Comparison of ENCODE assay signal across 26 cellular contexts in the genomic region with DNA sequence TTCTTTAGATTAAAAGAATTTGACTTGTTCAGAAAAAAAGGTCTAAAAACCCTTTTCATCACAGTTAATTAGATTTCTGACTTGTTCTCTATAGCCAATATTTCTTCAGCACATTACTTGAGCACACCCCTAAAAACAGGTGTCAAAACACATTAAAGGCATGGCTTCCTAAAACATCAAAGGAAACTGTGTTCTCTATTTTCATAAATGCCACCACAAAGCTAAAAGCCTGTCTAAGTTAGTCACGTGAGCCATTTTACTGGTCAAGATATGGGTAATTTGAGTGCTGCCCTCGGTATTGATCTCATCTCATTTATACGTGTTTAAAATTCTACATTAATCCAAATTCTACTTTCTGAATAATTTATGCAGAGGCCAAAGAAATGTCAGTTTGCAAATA.
DNase-seq lines count a peak whose midpoint lies in the region; ATAC-seq, FAIRE-seq and TF ChIP-seq lines count a peak whose summit lies in the region.
"Had no signal": no experiment of that assay in that cellular context is flagged by ENCODE, and none has a peak within 500 bp of the region (broad histone marks: within the 10 kb centered on the region; RNA-seq: fewer than 3 reads in every experiment).

No MANE protein-coding gene starts in this region.

- TF ChIP-seq CTCF in OCI-LY7 (conservative IDR thresholded peaks at IDR 0.05; ENCODE audit: low read length) (no peak), GM12878 (IDR thresholded peaks at IDR 0.05 in 2 of 3, conservative IDR thresholded peaks at IDR 0.05 in 1 of 3; ENCODE audit: control insufficient read depth in 2 of 3, extremely low read depth in 1 of 3, insufficient read depth in 1 of 3, low read depth in 3 of 3, low read length in 3 of 3) (no peak), neural progenitor cell (IDR thresholded peaks at IDR 0.05) (no peak)

- H3K4me3 ChIP-seq in OCI-LY7 (ENCODE audit: low read depth, low read length, poor library complexity, severe bottlenecking) (no peak overlapping the region), GM12878 (no peak overlapping the region), neural progenitor cell (no peak overlapping the region)
- H3K4me3 ChIP-seq: BLaER1 had no signal

- CTCF ChIA-PET in OCI-LY7 (lab: Charles Lee; ENCODE audit: unreplicated experiment) = no interaction called here
- CTCF ChIA-PET in GM12878 (lab: Yijun Ruan, JAX) = interaction anchor here (0.7 kb wide), 1 partner anchor 576 kb away, joined by 3 read pairs; no protein-coding TSS in a partner anchor

- H3K36me3 ChIP-seq in OCI-LY7 (ENCODE audit: insufficient read depth, low read length) = no peaks in the 10 kb centered on the region
- H3K36me3 ChIP-seq in GM12878 (ENCODE audit: control insufficient read depth in 2 of 2, insufficient read depth in 2 of 2, low read length in 1 of 2) = no peaks in the 10 kb centered on the region
- H3K36me3 ChIP-seq in neural progenitor cell = no peaks in the 10 kb centered on the region
- H3K36me3 ChIP-seq: BE2C, BLaER1 had no signal

- H3K36me3 Mint-ChIP-seq in neural progenitor cell = peaks cover 3% of the 10 kb centered on the region
- H3K36me3 Mint-ChIP-seq: CD14-positive monocyte; CD4-positive, alpha-beta memory T cell; CD4-positive, CD25-positive, alpha-beta regulatory T cell had no signal

- peak overlapping the region; percentile 18 for H3K27ac Mint-ChIP-seq in neural progenitor cell
- H3K27ac Mint-ChIP-seq: CD14-positive monocyte; CD4-positive, alpha-beta memory T cell; CD4-positive, CD25-positive, alpha-beta regulatory T cell; CD8-positive, alpha-beta memory T cell had no signal

- FAIRE-seq in GM12878 (lab: Jason Lieb, UNC) (no peak), H54 (lab: Jason Lieb, UNC) (no peak)
- FAIRE-seq: A204.1, GM12891, GM19239 had no signal

- SMC1A ChIA-PET in GM12878 (lab: Charles Lee; ENCODE audit: uncharacterized antibody, unreplicated experiment) = no interaction called here

- H2AFZ ChIP-seq in OCI-LY7 (ENCODE audit: low read length) (no peak overlapping the region), GM12878 (ENCODE audit: control insufficient read depth, low read depth, low read length) (no peak overlapping the region), neural progenitor cell (replicated peaks) (no peak overlapping the region)

- peaks cover 7% of the 10 kb centered on the region for H3K27me3 Mint-ChIP-seq in neural progenitor cell (ENCODE audit: insufficient read depth, low read depth)
- H3K27me3 Mint-ChIP-seq: CD4-positive, alpha-beta memory T cell; CD4-positive, CD25-positive, alpha-beta regulatory T cell; CD8-positive, alpha-beta memory T cell had no signal

- BruUV-seq in OCI-LY7 (replicated peaks; lab: Mats Ljungman, UMichigan) (no TSS peak), GM12878 (replicated peaks; lab: Mats Ljungman, UMichigan) (no TSS peak)

- H3K79me2 ChIP-seq in OCI-LY7 (ENCODE audit: insufficient read depth, low read depth, low read length) (no peaks in the 10 kb centered on the region), GM12878 (ENCODE audit: control insufficient read depth, insufficient read depth, low read length) (no peaks in the 10 kb centered on the region), neural progenitor cell (ENCODE audit: low read depth) (no peaks in the 10 kb centered on the region)

- H3K27ac ChIP-seq in OCI-LY7 (ENCODE audit: low read depth, low read length, poor library complexity, severe bottlenecking) (no peak overlapping the region), GM12878 (ENCODE audit: control insufficient read depth, insufficient read depth) (no peak overlapping the region), neural progenitor cell (no peak overlapping the region)
- H3K27ac ChIP-seq: BLaER1 had no signal

- H3K9me3 Mint-ChIP-seq in neural progenitor cell = peaks cover 4% of the 10 kb centered on the region

- no peaks in the 10 kb centered on the region for H3K4me1 ChIP-seq in OCI-LY7 (ENCODE audit: insufficient read depth, low read length, poor library complexity, severe bottlenecking)
- H3K4me1 ChIP-seq in GM12878 (ENCODE audit: control insufficient read depth, insufficient read depth, low read length) = no peaks in the 10 kb centered on the region
- H3K4me1 ChIP-seq in neural progenitor cell = peaks cover 42% of the 10 kb centered on the region
- H3K4me1 ChIP-seq: BE2C, BLaER1 had no signal

- 32% methylated on average over 3 of the region's 3 CpGs for WGBS in GM12878 (ENCODE audit: insufficient coverage, insufficient replicate concordance, low lambda C conversion rate, missing lambda C conversion rate)

- POLR2A ChIA-PET in OCI-LY7 (lab: Charles Lee) = no interaction called here
- POLR2A ChIA-PET in GM12878 (lab: Charles Lee) = no interaction called here

- no peak overlapping the region for H3K4me3 Mint-ChIP-seq in neural progenitor cell
- H3K4me3 Mint-ChIP-seq: CD14-positive monocyte; CD4-positive, alpha-beta memory T cell; CD4-positive, CD25-positive, alpha-beta regulatory T cell; CD8-positive, alpha-beta memory T cell had no signal

- TF ChIP-seq EP300 in GM12878 (IDR thresholded peaks at IDR 0.05; ENCODE audit: borderline replicate concordance in 1 of 2, control insufficient read depth in 1 of 2, low read depth in 2 of 2, low read length in 2 of 2) = no peak

- ATAC-seq in GM12878 = no peak
- ATAC-seq in HG03469 (IDR thresholded peaks at IDR 0.05; ENCODE audit: unreplicated experiment) = no peak

- DNase-seq in OCI-LY7 (ENCODE audit: low spot score) = peak; percentile 3
- DNase-seq in GM12878 (ENCODE audit: low read depth, low spot score) = no peak
- DNase-seq in neural progenitor cell (ENCODE audit: low spot score) = no peak
- no peak for DNase-seq in H54 (ENCODE audit: insufficient read length, low spot score)
- DNase-seq in retina = no peak
- DNase-seq: 8988T; ACHN; BE2C; C1 segment of cervical spinal cord; CD4-positive, alpha-beta memory T cell; CD4-positive, CD25-positive, alpha-beta regulatory T cell; CD8-positive, alpha-beta memory T cell; COR-L47; DMS 273 treated with DMSO at 0.1 percent for 48 hours; DMS153; DMS53; DMS79; DND-41; EL; GDM1 had no signal

- H3F3A ChIP-seq in neural progenitor cell (ENCODE audit: low read depth) = peaks cover 26% of the 10 kb centered on the region

- H3K9ac ChIP-seq in GM12878 (ENCODE audit: control insufficient read depth, insufficient read depth, low read length) = no peak overlapping the region
- no peak overlapping the region for H3K9ac ChIP-seq in neural progenitor cell
- H3K9ac ChIP-seq: BLaER1 had no signal

- H3K4me1 Mint-ChIP-seq in neural progenitor cell = peaks cover 55% of the 10 kb centered on the region
- H3K4me1 Mint-ChIP-seq: CD14-positive monocyte; CD4-positive, alpha-beta memory T cell; CD4-positive, CD25-positive, alpha-beta regulatory T cell; CD8-positive, alpha-beta memory T cell had no signal

- no peak for TF ChIP-seq POLR2A in GM12878 (IDR thresholded peaks at IDR 0.05; ENCODE audit: low read depth, low read length)
- TF ChIP-seq POLR2A in H54 (IDR thresholded peaks at IDR 0.05; ENCODE audit: low read depth, low read length) = no peak

- H3K4me2 ChIP-seq in OCI-LY7 (ENCODE audit: low read length) = no peak overlapping the region
- H3K4me2 ChIP-seq in GM12878 (ENCODE audit: control insufficient read depth, insufficient read depth) = no peak overlapping the region
- peak overlapping the region; percentile 61 for H3K4me2 ChIP-seq in neural progenitor cell
- H3K4me2 ChIP-seq: BLaER1 had no signal

- no peak for TF ChIP-seq RAD21 in GM12878 (IDR thresholded peaks at IDR 0.05; ENCODE audit: insufficient read depth, low read depth, low read length)

- H4K20me1 ChIP-seq in OCI-LY7 (ENCODE audit: insufficient read depth, low read length) = no peaks in the 10 kb centered on the region
- H4K20me1 ChIP-seq in GM12878 (ENCODE audit: control insufficient read depth, insufficient read depth) = no peaks in the 10 kb centered on the region
- H4K20me1 ChIP-seq in neural progenitor cell (ENCODE audit: low read depth) = peaks cover 9% of the 10 kb centered on the region
- H4K20me1 ChIP-seq: BLaER1 had no signal

- RAD21 ChIA-PET in GM12878 (lab: Charles Lee; ENCODE audit: unreplicated experiment) = no interaction called here

- intact Hi-C loops in OCI-LY7 (cut with micrococcal nuclease; ENCODE audit: unreplicated experiment) (no loop called here), GM12878 (cut with micrococcal nuclease; ENCODE audit: unreplicated experiment) (no loop called here)

- in situ Hi-C loops in GM12878 (cut with MboI) = no loop called here

- H3K9me2 ChIP-seq in OCI-LY7 (ENCODE audit: insufficient read depth, low read length) = no peaks in the 10 kb centered on the region

- no peaks in the 10 kb centered on the region for H3K27me3 ChIP-seq in GM12878 (replicated peaks in 1 of 2; ENCODE audit: control insufficient read depth in 2 of 2, insufficient read depth in 2 of 2, low read length in 1 of 2)
- peaks cover 31% of the 10 kb centered on the region for H3K27me3 ChIP-seq in neural progenitor cell
- H3K27me3 ChIP-seq: BE2C, BLaER1 had no signal

- H3K9me3 ChIP-seq in OCI-LY7 (ENCODE audit: low read length) (no peaks in the 10 kb centered on the region), GM12878 (replicated peaks; ENCODE audit: control insufficient read depth, insufficient read depth, low read length) (no peaks in the 10 kb centered on the region), neural progenitor cell (ENCODE audit: low read depth) (no peaks in the 10 kb centered on the region)
- H3K9me3 ChIP-seq: BE2C, BLaER1 had no signal

TF ChIP-seq in GM12878, 131 proteins besides CTCF, POLR2A, EP300 and RAD21 (continues in another document):
- TF ChIP-seq, protein P1, sequence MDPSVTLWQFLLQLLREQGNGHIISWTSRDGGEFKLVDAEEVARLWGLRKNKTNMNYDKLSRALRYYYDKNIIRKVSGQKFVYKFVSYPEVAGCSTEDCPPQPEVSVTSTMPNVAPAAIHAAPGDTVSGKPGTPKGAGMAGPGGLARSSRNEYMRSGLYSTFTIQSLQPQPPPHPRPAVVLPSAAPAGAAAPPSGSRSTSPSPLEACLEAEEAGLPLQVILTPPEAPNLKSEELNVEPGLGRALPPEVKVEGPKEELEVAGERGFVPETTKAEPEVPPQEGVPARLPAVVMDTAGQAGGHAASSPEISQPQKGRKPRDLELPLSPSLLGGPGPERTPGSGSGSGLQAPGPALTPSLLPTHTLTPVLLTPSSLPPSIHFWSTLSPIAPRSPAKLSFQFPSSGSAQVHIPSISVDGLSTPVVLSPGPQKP (IDR thresholded peaks at IDR 0.05; ENCODE audit: low read depth, low read length) = no peak
- TF ChIP-seq, protein P2, sequence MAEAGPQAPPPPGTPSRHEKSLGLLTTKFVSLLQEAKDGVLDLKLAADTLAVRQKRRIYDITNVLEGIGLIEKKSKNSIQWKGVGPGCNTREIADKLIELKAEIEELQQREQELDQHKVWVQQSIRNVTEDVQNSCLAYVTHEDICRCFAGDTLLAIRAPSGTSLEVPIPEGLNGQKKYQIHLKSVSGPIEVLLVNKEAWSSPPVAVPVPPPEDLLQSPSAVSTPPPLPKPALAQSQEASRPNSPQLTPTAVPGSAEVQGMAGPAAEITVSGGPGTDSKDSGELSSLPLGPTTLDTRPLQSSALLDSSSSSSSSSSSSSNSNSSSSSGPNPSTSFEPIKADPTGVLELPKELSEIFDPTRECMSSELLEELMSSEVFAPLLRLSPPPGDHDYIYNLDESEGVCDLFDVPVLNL (IDR thresholded peaks at IDR 0.05; ENCODE audit: low read depth, low read length) = no peak
- no peak for TF ChIP-seq FOXK2 (IDR thresholded peaks at IDR 0.05)
